2 cellular contexts compared by ENCODE assay signal in the genomic region with DNA sequence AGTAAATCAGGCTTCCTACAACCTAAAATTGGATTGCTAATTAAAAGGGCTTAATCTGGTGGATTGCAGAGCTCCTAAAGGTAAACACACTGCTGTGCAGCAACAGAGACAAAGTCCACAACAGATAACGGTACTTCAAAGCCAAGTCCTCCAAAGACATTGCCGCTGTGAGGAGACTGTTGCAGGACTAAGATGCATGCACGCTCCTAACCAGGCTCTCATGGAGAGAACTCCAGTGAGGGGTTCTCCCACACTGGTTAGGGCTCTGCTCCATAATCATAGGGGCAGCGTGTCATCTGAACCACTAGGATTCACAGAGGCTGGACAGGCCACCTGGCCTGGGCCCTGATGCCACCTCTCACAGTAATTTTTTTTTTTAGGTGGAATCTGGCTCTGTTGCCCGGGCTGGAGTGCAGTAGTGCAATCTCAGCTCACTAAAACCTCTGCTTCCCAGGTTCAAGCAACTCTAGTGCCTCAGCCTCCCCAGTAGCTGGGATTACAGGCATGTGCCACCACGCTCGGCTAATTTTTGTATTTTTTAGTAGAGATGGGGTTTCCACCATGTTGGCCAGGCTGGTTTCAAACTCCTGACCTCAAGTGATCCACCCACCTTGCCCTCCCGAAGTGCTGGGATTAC.
TF ChIP-seq lines count a peak whose summit lies in the region.

No MANE protein-coding gene starts in this region.

TF ChIP-seq in GM23338, 12 proteins besides CTCF, POLR2A, EP300 and RAD21 (continued from another document):
- TF ChIP-seq, protein P1, sequence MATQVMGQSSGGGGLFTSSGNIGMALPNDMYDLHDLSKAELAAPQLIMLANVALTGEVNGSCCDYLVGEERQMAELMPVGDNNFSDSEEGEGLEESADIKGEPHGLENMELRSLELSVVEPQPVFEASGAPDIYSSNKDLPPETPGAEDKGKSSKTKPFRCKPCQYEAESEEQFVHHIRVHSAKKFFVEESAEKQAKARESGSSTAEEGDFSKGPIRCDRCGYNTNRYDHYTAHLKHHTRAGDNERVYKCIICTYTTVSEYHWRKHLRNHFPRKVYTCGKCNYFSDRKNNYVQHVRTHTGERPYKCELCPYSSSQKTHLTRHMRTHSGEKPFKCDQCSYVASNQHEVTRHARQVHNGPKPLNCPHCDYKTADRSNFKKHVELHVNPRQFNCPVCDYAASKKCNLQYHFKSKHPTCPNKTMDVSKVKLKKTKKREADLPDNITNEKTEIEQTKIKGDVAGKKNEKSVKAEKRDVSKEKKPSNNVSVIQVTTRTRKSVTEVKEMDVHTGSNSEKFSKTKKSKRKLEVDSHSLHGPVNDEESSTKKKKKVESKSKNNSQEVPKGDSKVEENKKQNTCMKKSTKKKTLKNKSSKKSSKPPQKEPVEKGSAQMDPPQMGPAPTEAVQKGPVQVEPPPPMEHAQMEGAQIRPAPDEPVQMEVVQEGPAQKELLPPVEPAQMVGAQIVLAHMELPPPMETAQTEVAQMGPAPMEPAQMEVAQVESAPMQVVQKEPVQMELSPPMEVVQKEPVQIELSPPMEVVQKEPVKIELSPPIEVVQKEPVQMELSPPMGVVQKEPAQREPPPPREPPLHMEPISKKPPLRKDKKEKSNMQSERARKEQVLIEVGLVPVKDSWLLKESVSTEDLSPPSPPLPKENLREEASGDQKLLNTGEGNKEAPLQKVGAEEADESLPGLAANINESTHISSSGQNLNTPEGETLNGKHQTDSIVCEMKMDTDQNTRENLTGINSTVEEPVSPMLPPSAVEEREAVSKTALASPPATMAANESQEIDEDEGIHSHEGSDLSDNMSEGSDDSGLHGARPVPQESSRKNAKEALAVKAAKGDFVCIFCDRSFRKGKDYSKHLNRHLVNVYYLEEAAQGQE (IDR thresholded peaks at IDR 0.05; ENCODE audit: unreplicated experiment): no peak
- TF ChIP-seq, protein P2, sequence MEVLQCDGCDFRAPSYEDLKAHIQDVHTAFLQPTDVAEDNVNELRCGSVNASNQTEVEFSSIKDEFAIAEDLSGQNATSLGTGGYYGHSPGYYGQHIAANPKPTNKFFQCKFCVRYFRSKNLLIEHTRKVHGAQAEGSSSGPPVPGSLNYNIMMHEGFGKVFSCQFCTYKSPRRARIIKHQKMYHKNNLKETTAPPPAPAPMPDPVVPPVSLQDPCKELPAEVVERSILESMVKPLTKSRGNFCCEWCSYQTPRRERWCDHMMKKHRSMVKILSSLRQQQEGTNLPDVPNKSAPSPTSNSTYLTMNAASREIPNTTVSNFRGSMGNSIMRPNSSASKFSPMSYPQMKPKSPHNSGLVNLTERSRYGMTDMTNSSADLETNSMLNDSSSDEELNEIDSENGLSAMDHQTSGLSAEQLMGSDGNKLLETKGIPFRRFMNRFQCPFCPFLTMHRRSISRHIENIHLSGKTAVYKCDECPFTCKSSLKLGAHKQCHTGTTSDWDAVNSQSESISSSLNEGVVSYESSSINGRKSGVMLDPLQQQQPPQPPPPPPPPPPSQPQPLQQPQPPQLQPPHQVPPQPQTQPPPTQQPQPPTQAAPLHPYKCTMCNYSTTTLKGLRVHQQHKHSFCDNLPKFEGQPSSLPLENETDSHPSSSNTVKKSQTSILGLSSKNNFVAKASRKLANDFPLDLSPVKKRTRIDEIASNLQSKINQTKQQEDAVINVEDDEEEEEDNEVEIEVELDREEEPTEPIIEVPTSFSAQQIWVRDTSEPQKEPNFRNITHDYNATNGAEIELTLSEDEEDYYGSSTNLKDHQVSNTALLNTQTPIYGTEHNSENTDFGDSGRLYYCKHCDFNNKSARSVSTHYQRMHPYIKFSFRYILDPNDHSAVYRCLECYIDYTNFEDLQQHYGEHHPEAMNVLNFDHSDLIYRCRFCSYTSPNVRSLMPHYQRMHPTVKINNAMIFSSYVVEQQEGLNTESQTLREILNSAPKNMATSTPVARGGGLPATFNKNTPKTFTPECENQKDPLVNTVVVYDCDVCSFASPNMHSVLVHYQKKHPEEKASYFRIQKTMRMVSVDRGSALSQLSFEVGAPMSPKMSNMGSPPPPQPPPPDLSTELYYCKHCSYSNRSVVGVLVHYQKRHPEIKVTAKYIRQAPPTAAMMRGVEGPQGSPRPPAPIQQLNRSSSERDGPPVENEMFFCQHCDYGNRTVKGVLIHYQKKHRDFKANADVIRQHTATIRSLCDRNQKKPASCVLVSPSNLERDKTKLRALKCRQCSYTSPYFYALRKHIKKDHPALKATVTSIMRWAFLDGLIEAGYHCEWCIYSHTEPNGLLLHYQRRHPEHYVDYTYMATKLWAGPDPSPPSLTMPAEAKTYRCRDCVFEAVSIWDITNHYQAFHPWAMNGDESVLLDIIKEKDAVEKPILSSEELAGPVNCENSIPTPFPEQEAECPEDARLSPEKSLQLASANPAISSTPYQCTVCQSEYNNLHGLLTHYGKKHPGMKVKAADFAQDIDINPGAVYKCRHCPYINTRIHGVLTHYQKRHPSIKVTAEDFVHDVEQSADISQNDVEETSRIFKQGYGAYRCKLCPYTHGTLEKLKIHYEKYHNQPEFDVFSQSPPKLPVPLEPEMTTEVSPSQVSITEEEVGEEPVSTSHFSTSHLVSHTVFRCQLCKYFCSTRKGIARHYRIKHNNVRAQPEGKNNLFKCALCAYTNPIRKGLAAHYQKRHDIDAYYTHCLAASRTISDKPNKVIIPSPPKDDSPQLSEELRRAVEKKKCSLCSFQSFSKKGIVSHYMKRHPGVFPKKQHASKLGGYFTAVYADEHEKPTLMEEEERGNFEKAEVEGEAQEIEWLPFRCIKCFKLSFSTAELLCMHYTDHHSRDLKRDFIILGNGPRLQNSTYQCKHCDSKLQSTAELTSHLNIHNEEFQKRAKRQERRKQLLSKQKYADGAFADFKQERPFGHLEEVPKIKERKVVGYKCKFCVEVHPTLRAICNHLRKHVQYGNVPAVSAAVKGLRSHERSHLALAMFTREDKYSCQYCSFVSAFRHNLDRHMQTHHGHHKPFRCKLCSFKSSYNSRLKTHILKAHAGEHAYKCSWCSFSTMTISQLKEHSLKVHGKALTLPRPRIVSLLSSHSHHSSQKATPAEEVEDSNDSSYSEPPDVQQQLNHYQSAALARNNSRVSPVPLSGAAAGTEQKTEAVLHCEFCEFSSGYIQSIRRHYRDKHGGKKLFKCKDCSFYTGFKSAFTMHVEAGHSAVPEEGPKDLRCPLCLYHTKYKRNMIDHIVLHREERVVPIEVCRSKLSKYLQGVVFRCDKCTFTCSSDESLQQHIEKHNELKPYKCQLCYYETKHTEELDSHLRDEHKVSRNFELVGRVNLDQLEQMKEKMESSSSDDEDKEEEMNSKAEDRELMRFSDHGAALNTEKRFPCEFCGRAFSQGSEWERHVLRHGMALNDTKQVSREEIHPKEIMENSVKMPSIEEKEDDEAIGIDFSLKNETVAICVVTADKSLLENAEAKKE (CRISPR knock-in tag; IDR thresholded peaks at IDR 0.05): no peak
- TF ChIP-seq, protein P3, sequence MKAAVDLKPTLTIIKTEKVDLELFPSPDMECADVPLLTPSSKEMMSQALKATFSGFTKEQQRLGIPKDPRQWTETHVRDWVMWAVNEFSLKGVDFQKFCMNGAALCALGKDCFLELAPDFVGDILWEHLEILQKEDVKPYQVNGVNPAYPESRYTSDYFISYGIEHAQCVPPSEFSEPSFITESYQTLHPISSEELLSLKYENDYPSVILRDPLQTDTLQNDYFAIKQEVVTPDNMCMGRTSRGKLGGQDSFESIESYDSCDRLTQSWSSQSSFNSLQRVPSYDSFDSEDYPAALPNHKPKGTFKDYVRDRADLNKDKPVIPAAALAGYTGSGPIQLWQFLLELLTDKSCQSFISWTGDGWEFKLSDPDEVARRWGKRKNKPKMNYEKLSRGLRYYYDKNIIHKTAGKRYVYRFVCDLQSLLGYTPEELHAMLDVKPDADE (IDR thresholded peaks at IDR 0.05): no peak
- TF ChIP-seq STAT1 (IDR thresholded peaks at IDR 0.05; ENCODE audit: unreplicated experiment) (no peak), NANOG (IDR thresholded peaks at IDR 0.05; ENCODE audit: borderline replicate concordance) (no peak), EZH2phosphoT487 (IDR thresholded peaks at IDR 0.05; ENCODE audit: unreplicated experiment) (no peak), ZNF114 (CRISPR knock-in tag; IDR thresholded peaks at IDR 0.05) (no peak), CREB1 (CRISPR knock-in tag; IDR thresholded peaks at IDR 0.05; ENCODE audit: low read depth) (no peak), JUNB (IDR thresholded peaks at IDR 0.05; ENCODE audit: unreplicated experiment) (no peak)

TF ChIP-seq in liver, 16 proteins besides CTCF, POLR2A, EP300 and RAD21 (continued from another document):
- TF ChIP-seq, protein P4, sequence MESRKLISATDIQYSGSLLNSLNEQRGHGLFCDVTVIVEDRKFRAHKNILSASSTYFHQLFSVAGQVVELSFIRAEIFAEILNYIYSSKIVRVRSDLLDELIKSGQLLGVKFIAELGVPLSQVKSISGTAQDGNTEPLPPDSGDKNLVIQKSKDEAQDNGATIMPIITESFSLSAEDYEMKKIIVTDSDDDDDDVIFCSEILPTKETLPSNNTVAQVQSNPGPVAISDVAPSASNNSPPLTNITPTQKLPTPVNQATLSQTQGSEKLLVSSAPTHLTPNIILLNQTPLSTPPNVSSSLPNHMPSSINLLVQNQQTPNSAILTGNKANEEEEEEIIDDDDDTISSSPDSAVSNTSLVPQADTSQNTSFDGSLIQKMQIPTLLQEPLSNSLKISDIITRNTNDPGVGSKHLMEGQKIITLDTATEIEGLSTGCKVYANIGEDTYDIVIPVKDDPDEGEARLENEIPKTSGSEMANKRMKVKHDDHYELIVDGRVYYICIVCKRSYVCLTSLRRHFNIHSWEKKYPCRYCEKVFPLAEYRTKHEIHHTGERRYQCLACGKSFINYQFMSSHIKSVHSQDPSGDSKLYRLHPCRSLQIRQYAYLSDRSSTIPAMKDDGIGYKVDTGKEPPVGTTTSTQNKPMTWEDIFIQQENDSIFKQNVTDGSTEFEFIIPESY (IDR thresholded peaks at IDR 0.05): peak; percentile 75
- TF ChIP-seq, protein P1 (IDR thresholded peaks at IDR 0.05): peak; percentile 54
